12 cellular contexts compared by ENCODE assay signal in genomic region chr12:47822386-47822785, GRCh38. TPM values are rescaled to one million over a fixed set of nuclear protein-coding genes. Genes with fewer than 3 reads are reported as not detected.
DNase-seq lines count a peak whose midpoint lies in the region; ATAC-seq and TF ChIP-seq lines count a peak whose summit lies in the region.
"Had no signal": no experiment of that assay in that cellular context is flagged by ENCODE, and none has a peak within 500 bp of the region (broad histone marks: within the 10 kb centered on the region; RNA-seq: fewer than 3 reads in every experiment).

No MANE protein-coding gene starts in this region.

- H3K4me1 Mint-ChIP-seq in activated CD4-positive, alpha-beta T cell treated with anti-CD3 and anti-CD28 coated beads, Interleukin-2, amount 10 ng/mL, durations not matched to agents 7 days and 5 days, result peaks cover 79% of the 10 kb centered on the region
- peaks cover 78% of the 10 kb centered on the region for H3K4me1 Mint-ChIP-seq in activated naive CD8-positive, alpha-beta T cell treated with anti-CD3 and anti-CD28 coated beads, Interleukin-2, amount 50 U/mL, for 24 hours
- H3K4me1 Mint-ChIP-seq in mesothelial cell of epicardium, result peaks cover 54% of the 10 kb centered on the region

- H3K27me3 ChIP-seq in thymus (ENCODE audit: control insufficient read depth, insufficient read depth), result no peaks in the 10 kb centered on the region
- H3K27me3 ChIP-seq: MG63 had no signal

- no peak for DNase-seq in activated CD4-positive, alpha-beta T cell treated with anti-CD3 and anti-CD28 coated beads, Interleukin-2, amount 10 ng/mL, durations not matched to agents 7 days and 5 days
- DNase-seq in activated CD4-positive, alpha-beta T cell treated with anti-CD3 and anti-CD28 coated beads for 1 hour, result no peak
- DNase-seq in activated naive CD8-positive, alpha-beta T cell treated with anti-CD3 and anti-CD28 coated beads, Interleukin-2, amount 50 U/mL, for 24 hours, result no peak
- DNase-seq in mesothelial cell of epicardium (ENCODE audit: low spot score in 2 of 2, unreplicated experiment in 2 of 2) (no peak), NCI-H1048 (lab: John Stamatoyannopoulos, UW) (no peak), NCI-H128 (lab: John Stamatoyannopoulos, UW; ENCODE audit: unreplicated experiment) (no peak)
- DNase-seq: HCEC 1CT, MG63, NCI-H524 treated with DMSO at 0.1 percent for 48 hours, T-helper 2 cell had no signal

- no peaks in the 10 kb centered on the region for H3K27me3 Mint-ChIP-seq in activated CD4-positive, alpha-beta T cell treated with anti-CD3 and anti-CD28 coated beads, Interleukin-2, amount 10 ng/mL, durations not matched to agents 7 days and 5 days
- H3K27me3 Mint-ChIP-seq in activated naive CD8-positive, alpha-beta T cell treated with anti-CD3 and anti-CD28 coated beads, Interleukin-2, amount 50 U/mL, for 24 hours, result no peaks in the 10 kb centered on the region
- H3K27me3 Mint-ChIP-seq in mesothelial cell of epicardium (ENCODE audit: low read depth), result no peaks in the 10 kb centered on the region

- no peaks in the 10 kb centered on the region for H3K9me3 Mint-ChIP-seq in activated CD4-positive, alpha-beta T cell treated with anti-CD3 and anti-CD28 coated beads, Interleukin-2, amount 10 ng/mL, durations not matched to agents 7 days and 5 days
- H3K9me3 Mint-ChIP-seq in activated naive CD8-positive, alpha-beta T cell treated with anti-CD3 and anti-CD28 coated beads, Interleukin-2, amount 50 U/mL, for 24 hours, result no peaks in the 10 kb centered on the region
- H3K9me3 Mint-ChIP-seq in mesothelial cell of epicardium, result no peaks in the 10 kb centered on the region

- peak overlapping the region; percentile 14 for H3K27ac Mint-ChIP-seq in activated CD4-positive, alpha-beta T cell treated with anti-CD3 and anti-CD28 coated beads, Interleukin-2, amount 10 ng/mL, durations not matched to agents 7 days and 5 days
- peak overlapping the region; percentile 98 for H3K27ac Mint-ChIP-seq in activated naive CD8-positive, alpha-beta T cell treated with anti-CD3 and anti-CD28 coated beads, Interleukin-2, amount 50 U/mL, for 24 hours
- H3K27ac Mint-ChIP-seq in mesothelial cell of epicardium, result peak overlapping the region; percentile 99

- CTCF ChIA-PET in activated CD4-positive, alpha-beta T cell treated with anti-CD3 and anti-CD28 coated beads, Interleukin-2, amount 10 ng/mL, durations not matched to agents 7 days and 5 days (lab: Charles Lee), result interaction anchor here (1.2 to 17.2 kb wide), 4 partner anchors 9 to 43 kb away, joined by 3 to 309 read pairs (median 16); no protein-coding TSS in a partner anchor

- H3K4me1 ChIP-seq in thymus (ENCODE audit: control insufficient read depth, insufficient read depth, low read length), result peaks cover 66% of the 10 kb centered on the region

- POLR2A ChIA-PET in activated CD4-positive, alpha-beta T cell treated with anti-CD3 and anti-CD28 coated beads, Interleukin-2, amount 10 ng/mL, durations not matched to agents 7 days and 5 days (lab: Charles Lee), result interaction anchor here (0.6 to 0.7 kb wide), 3 partner anchors 8 to 64 kb away, joined by 3 to 5 read pairs (median 4); no protein-coding TSS in a partner anchor

- peak overlapping the region; percentile 84 for H3K27ac ChIP-seq in thymus (ENCODE audit: low read depth)

- no peak overlapping the region for H3K4me3 Mint-ChIP-seq in activated CD4-positive, alpha-beta T cell treated with anti-CD3 and anti-CD28 coated beads, Interleukin-2, amount 10 ng/mL, durations not matched to agents 7 days and 5 days
- H3K4me3 Mint-ChIP-seq in activated naive CD8-positive, alpha-beta T cell treated with anti-CD3 and anti-CD28 coated beads, Interleukin-2, amount 50 U/mL, for 24 hours, result no peak overlapping the region
- H3K4me3 Mint-ChIP-seq in mesothelial cell of epicardium, result no peak overlapping the region

- no peaks in the 10 kb centered on the region for H3K9me3 ChIP-seq in thymus (ENCODE audit: control insufficient read depth)
- H3K9me3 ChIP-seq: MG63 had no signal

- H3K36me3 ChIP-seq in thymus (ENCODE audit: control insufficient read depth, insufficient read depth), result peaks cover 8% of the 10 kb centered on the region

- H3K36me3 Mint-ChIP-seq in activated CD4-positive, alpha-beta T cell treated with anti-CD3 and anti-CD28 coated beads, Interleukin-2, amount 10 ng/mL, durations not matched to agents 7 days and 5 days (ENCODE audit: low read depth), result peaks cover 24% of the 10 kb centered on the region
- H3K36me3 Mint-ChIP-seq in activated naive CD8-positive, alpha-beta T cell treated with anti-CD3 and anti-CD28 coated beads, Interleukin-2, amount 50 U/mL, for 24 hours (ENCODE audit: low read depth), result peaks cover 19% of the 10 kb centered on the region
- no peaks in the 10 kb centered on the region for H3K36me3 Mint-ChIP-seq in mesothelial cell of epicardium

- no peak overlapping the region for H3K4me3 ChIP-seq in thymus (ENCODE audit: low read length)
- H3K4me3 ChIP-seq: MG63 had no signal

- no peak for ATAC-seq in activated naive CD8-positive, alpha-beta T cell treated with anti-CD3 and anti-CD28 coated beads, Interleukin-2, amount 50 U/mL, for 24 hours
- no peak for ATAC-seq in GM21737 (IDR thresholded peaks at IDR 0.05; ENCODE audit: unreplicated experiment)

- 73% methylated on average over 2 of the region's 2 CpGs for WGBS in thymus

- TF ChIP-seq CTCF in mesothelial cell of epicardium (IDR thresholded peaks at IDR 0.05; ENCODE audit: unreplicated experiment), result no peak

RNA-seq across cellular contexts. Expression of gene HDAC7, which starts 2.7 kb away (rescaled TPM):
- total RNA-seq in activated CD4-positive, alpha-beta T cell treated with anti-CD3 and anti-CD28 coated beads, Interleukin-2, amount 10 ng/mL, durations not matched to agents 7 days and 5 days, result 100 to 1,000 TPM; 218 to 232 TPM
- total RNA-seq in mesothelial cell of epicardium, result 113 to 132 TPM (median 123 TPM) in 3 replicates
- 130 TPM for polyA plus RNA-seq in thymus

RNA-seq across cellular contexts. Expression of gene SLC48A1, which starts 49.3 kb away (rescaled TPM):
- total RNA-seq in activated CD4-positive, alpha-beta T cell treated with anti-CD3 and anti-CD28 coated beads, Interleukin-2, amount 10 ng/mL, durations not matched to agents 7 days and 5 days, result 1 to 10 TPM; 7.9 to 9.1 TPM
- 25.3 to 27.7 TPM (median 27.0 TPM) in 3 replicates for total RNA-seq in mesothelial cell of epicardium
- 9.3 TPM for polyA plus RNA-seq in thymus

Comparison
In these comparisons a context has a peak if more than half of its experiments do, and no peak if none do; other contexts are left out.
1. H3K27ac Mint-ChIP-seq: peak in every context shown above with its lines; median percentile 99 in mesothelial cell of epicardium; 98 in activated naive CD8-positive, alpha-beta T cell treated with anti-CD3 and anti-CD28 coated beads, Interleukin-2, amount 50 U/mL, for 24 hours; 14 in activated CD4-positive, alpha-beta T cell treated with anti-CD3 and anti-CD28 coated beads, Interleukin-2, amount 10 ng/mL, durations not matched to agents 7 days and 5 days.